ENCODE assay signal across 22 cellular contexts in the genomic region with DNA sequence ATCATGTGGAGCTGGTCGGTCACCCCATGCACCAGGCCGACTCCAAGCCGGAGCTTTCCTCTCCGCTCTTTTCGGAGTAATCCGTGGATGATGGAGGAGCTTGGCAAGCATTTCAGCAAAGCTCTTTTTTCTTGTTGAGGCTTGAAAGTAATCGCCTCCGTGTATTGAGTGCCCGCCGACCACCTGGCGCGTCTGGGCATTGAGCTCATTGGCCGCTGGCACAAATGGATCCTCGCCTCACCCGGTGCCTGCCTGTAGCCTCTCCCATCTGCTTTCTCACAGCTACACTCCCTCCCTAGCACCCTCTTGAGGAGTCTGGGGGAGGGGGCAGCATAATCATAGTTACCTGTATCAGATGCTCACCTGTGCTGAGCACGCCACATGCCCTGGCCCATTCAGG.
DNase-seq lines count a peak whose midpoint lies in the region; ATAC-seq lines count a peak whose summit lies in the region.
"Had no signal": no experiment of that assay in that cellular context is flagged by ENCODE, and none has a peak within 500 bp of the region (broad histone marks: within the 10 kb centered on the region; RNA-seq: fewer than 3 reads in every experiment).

No MANE protein-coding gene starts in this region.

- H3K4me1 Mint-ChIP-seq in effector memory CD8-positive, alpha-beta T cell (ENCODE audit: low read depth in 2 of 2): peaks cover 44% of the 10 kb centered on the region in 2 donors

- no peaks in the 10 kb centered on the region for H3K9me3 Mint-ChIP-seq in effector memory CD8-positive, alpha-beta T cell
- H3K9me3 Mint-ChIP-seq: activated naive CD8-positive, alpha-beta T cell treated with anti-CD3 and anti-CD28 coated beads, Interleukin-2, amount 10 ng/mL, durations not matched to agents 7 days and 5 days; endodermal cell; nephron progenitor cell; stimulated activated effector memory CD8-positive, alpha-beta T cell treated with anti-CD3 and anti-CD28 coated beads, Interleukin-12 subunit alpha, Interleukin-12 subunit beta, amount 100 ng/mL, for 72 hours had no signal

- no peak for ATAC-seq in effector memory CD8-positive, alpha-beta T cell (replicated peaks)
- ATAC-seq: heart left ventricle; left ventricle myocardium superior; sciatic nerve; stimulated activated effector memory CD8-positive, alpha-beta T cell treated with anti-CD3 and anti-CD28 coated beads, Interleukin-12 subunit alpha, Interleukin-12 subunit beta, amount 100 ng/mL, for 72 hours had no signal

- H3K4me3 Mint-ChIP-seq in effector memory CD8-positive, alpha-beta T cell: no peak overlapping the region
- H3K4me3 Mint-ChIP-seq: activated naive CD8-positive, alpha-beta T cell treated with anti-CD3 and anti-CD28 coated beads, Interleukin-2, amount 10 ng/mL, durations not matched to agents 7 days and 5 days; endodermal cell; nephron progenitor cell; stimulated activated effector memory CD8-positive, alpha-beta T cell treated with anti-CD3 and anti-CD28 coated beads, Interleukin-12 subunit alpha, Interleukin-12 subunit beta, amount 100 ng/mL, for 72 hours had no signal

- peak; percentile 85 for DNase-seq in DMS 273 (lab: John Stamatoyannopoulos, UW; ENCODE audit: unreplicated experiment)
- DNase-seq in NCI-H1105 treated with DMSO at 0.1 percent for 48 hours (lab: John Stamatoyannopoulos, UW): peak; percentile 96
- DNase-seq in NCI-H510A (lab: John Stamatoyannopoulos, UW): peak; percentile 19
- DNase-seq in effector memory CD8-positive, alpha-beta T cell: no peak
- no peak for DNase-seq in epidermal melanocyte (ENCODE audit: insufficient read length, low spot score)
- DNase-seq in A172 (ENCODE audit: low spot score): no peak
- no peak for DNase-seq in Ammon's horn (ENCODE audit: low spot score)
- DNase-seq in NCI-H1694 (lab: John Stamatoyannopoulos, UW): no peak
- DNase-seq: ACHN; activated CD4-positive, alpha-beta T cell treated with anti-CD3 and anti-CD28 coated beads, Interleukin-2, amount 50 U/mL, for 4 hours; activated CD8-positive, alpha-beta memory T cell treated with anti-CD3 and anti-CD28 coated beads, Interleukin-2, amount 50 U/mL, for 48 hours; activated naive CD8-positive, alpha-beta T cell treated with anti-CD3 and anti-CD28 coated beads, Interleukin-2, amount 10 ng/mL, durations not matched to agents 7 days and 5 days; endodermal cell; left ventricle myocardium superior; NCI-H187; NCI-H748 treated with DMSO at 0.1 percent for 48 hours; nephron progenitor cell; OCI-M1; SJCRH30 had no signal

- no peaks in the 10 kb centered on the region for H3K27me3 Mint-ChIP-seq in effector memory CD8-positive, alpha-beta T cell
- H3K27me3 Mint-ChIP-seq: activated naive CD8-positive, alpha-beta T cell treated with anti-CD3 and anti-CD28 coated beads, Interleukin-2, amount 10 ng/mL, durations not matched to agents 7 days and 5 days had no signal

- peak overlapping the region; percentile 75 to 86 for H3K27ac Mint-ChIP-seq in effector memory CD8-positive, alpha-beta T cell
- H3K27ac Mint-ChIP-seq: activated naive CD8-positive, alpha-beta T cell treated with anti-CD3 and anti-CD28 coated beads, Interleukin-2, amount 10 ng/mL, durations not matched to agents 7 days and 5 days; endodermal cell; nephron progenitor cell; stimulated activated effector memory CD8-positive, alpha-beta T cell treated with anti-CD3 and anti-CD28 coated beads, Interleukin-12 subunit alpha, Interleukin-12 subunit beta, amount 100 ng/mL, for 72 hours had no signal

- H3K36me3 Mint-ChIP-seq in effector memory CD8-positive, alpha-beta T cell (ENCODE audit: insufficient read depth): peaks cover 7% of the 10 kb centered on the region

Comparison
In these comparisons a context has a peak if more than half of its experiments do, and no peak if none do; other contexts are left out.
1. DNase-seq: peak in DMS 273 (single experiment), NCI-H1105 treated with DMSO at 0.1 percent for 48 hours (single experiment) and NCI-H510A (single experiment); none in effector memory CD8-positive, alpha-beta T cell (0 of 3), epidermal melanocyte (single experiment), A172 (single experiment), Ammon's horn (single experiment) and NCI-H1694 (single experiment).